38 cellular contexts compared by ENCODE assay signal in the genomic region with DNA sequence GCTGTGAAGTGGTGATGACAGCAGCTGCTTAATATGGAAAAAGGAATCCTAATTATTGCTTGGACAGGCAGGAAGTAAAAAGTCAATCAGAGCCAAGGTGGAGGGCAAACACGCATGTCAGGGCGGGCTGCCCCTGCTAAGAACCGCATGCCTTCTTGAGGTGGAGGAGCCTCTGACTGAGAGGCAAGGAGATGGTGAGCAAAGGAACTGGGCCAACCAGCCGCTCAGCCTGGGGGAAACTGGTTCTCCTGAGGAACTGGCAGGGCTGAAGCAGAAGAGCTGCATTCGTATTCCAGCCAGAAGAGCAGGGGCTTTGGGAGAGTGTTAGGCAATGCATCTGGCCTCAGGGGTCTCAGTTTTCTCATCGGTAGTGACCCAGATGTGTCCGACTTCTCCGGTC. TPM values are rescaled to one million over a fixed set of nuclear protein-coding genes. Genes with fewer than 3 reads are reported as not detected.
"Had no signal": no experiment of that assay in that cellular context is flagged by ENCODE, and none has a peak within 500 bp of the region (broad histone marks: within the 10 kb centered on the region; RNA-seq: fewer than 3 reads in every experiment).

No MANE protein-coding gene starts in this region.

- H3K9ac ChIP-seq: KMS-11 had no signal

- H3K4me3 Mint-ChIP-seq: activated CD4-positive, alpha-beta memory T cell treated with anti-CD3 and anti-CD28 coated beads for 36 hours; activated CD4-positive, alpha-beta T cell treated with anti-CD3 and anti-CD28 coated beads for 36 hours; activated naive CD4-positive, alpha-beta T cell treated with anti-CD3 and anti-CD28 coated beads, Interleukin-2, amount 10 ng/mL, durations not matched to agents 7 days and 5 days; activated naive CD8-positive, alpha-beta T cell; activated naive CD8-positive, alpha-beta T cell treated with anti-CD3 and anti-CD28 coated beads, Interleukin-2, amount 50 U/mL, for 24 hours; activated T-cell treated with anti-CD3 and anti-CD28 coated beads, Interleukin-2, amount 50 U/mL, for 4 hours; activated T-helper 1 cell treated with anti-CD3 and anti-CD28 coated beads, Interleukin-12 subunit alpha, Interleukin-12 subunit beta, Interleukin-2, Interleukin-4 antibody, amounts not matched to agents 30 ng/mL and 10 ng/mL and 1 ng/mL, durations not matched to agents 14 hours and 24 hours and 36 hours; brain; WTC11 had no signal

- H3K27ac Mint-ChIP-seq: activated CD4-positive, alpha-beta memory T cell treated with anti-CD3 and anti-CD28 coated beads for 36 hours; activated CD4-positive, alpha-beta T cell treated with anti-CD3 and anti-CD28 coated beads for 36 hours; activated naive CD4-positive, alpha-beta T cell treated with anti-CD3 and anti-CD28 coated beads, Interleukin-2, amount 10 ng/mL, durations not matched to agents 7 days and 5 days; activated naive CD8-positive, alpha-beta T cell; activated naive CD8-positive, alpha-beta T cell treated with anti-CD3 and anti-CD28 coated beads, Interleukin-2, amount 50 U/mL, for 24 hours; activated T-helper 1 cell treated with anti-CD3 and anti-CD28 coated beads, Interleukin-12 subunit alpha, Interleukin-12 subunit beta, Interleukin-2, Interleukin-4 antibody, amounts not matched to agents 30 ng/mL and 10 ng/mL and 1 ng/mL, durations not matched to agents 14 hours and 24 hours and 36 hours; WTC11 had no signal

- ATAC-seq: activated CD4-positive, alpha-beta T cell treated with anti-CD3 and anti-CD28 coated beads for 36 hours; activated CD4-positive, CD25-positive, alpha-beta regulatory T cell treated with anti-CD3 and anti-CD28 coated beads, Interleukin-2, amount 50 U/mL, for 24 hours; activated naive CD8-positive, alpha-beta T cell treated with anti-CD3 and anti-CD28 coated beads, Interleukin-2, amount 50 U/mL, for 24 hours; activated T-cell treated with anti-CD3 and anti-CD28 coated beads, Interleukin-2, amount 50 U/mL, for 4 hours; Right ventricle myocardium inferior; WTC11 had no signal

- H3K36me3 Mint-ChIP-seq: activated CD4-positive, alpha-beta memory T cell treated with anti-CD3 and anti-CD28 coated beads for 36 hours; activated naive CD4-positive, alpha-beta T cell treated with anti-CD3 and anti-CD28 coated beads, Interleukin-2, amount 10 ng/mL, durations not matched to agents 7 days and 5 days; activated naive CD8-positive, alpha-beta T cell; brain; WTC11 had no signal

- FAIRE-seq: RCC 7860, TTC549 had no signal

- H3K27ac ChIP-seq: KMS-11, PC-9, RWPE1 had no signal

- H3K9me3 Mint-ChIP-seq: activated CD4-positive, alpha-beta memory T cell treated with anti-CD3 and anti-CD28 coated beads for 36 hours; activated naive CD4-positive, alpha-beta T cell treated with anti-CD3 and anti-CD28 coated beads, Interleukin-2, amount 10 ng/mL, durations not matched to agents 7 days and 5 days; activated naive CD8-positive, alpha-beta T cell treated with anti-CD3 and anti-CD28 coated beads, Interleukin-2, amount 50 U/mL, for 24 hours; activated T-cell treated with anti-CD3 and anti-CD28 coated beads, Interleukin-2, amount 50 U/mL, for 4 hours; activated T-helper 1 cell treated with anti-CD3 and anti-CD28 coated beads, Interleukin-12 subunit alpha, Interleukin-12 subunit beta, Interleukin-2, Interleukin-4 antibody, amounts not matched to agents 30 ng/mL and 10 ng/mL and 1 ng/mL, durations not matched to agents 14 hours and 24 hours and 36 hours; WTC11 had no signal

- DNase-seq: activated CD4-positive, alpha-beta memory T cell treated with anti-CD3 and anti-CD28 coated beads for 36 hours; activated CD4-positive, alpha-beta T cell treated with anti-CD3 and anti-CD28 coated beads for 36 hours; activated CD4-positive, alpha-beta T cell treated with anti-CD3 and anti-CD28 coated beads, Interleukin-2, amount 50 U/mL, for 1 hour; activated CD8-positive, alpha-beta memory T cell treated with anti-CD3 and anti-CD28 coated beads, Interleukin-2, amount 50 U/mL, for 4 hours; activated gamma-delta T cell treated with Interleukin-2 at 50 U/mL for 16 hours; activated naive CD4-positive, alpha-beta T cell treated with anti-CD3 and anti-CD28 coated beads, Interleukin-2, amount 10 ng/mL, durations not matched to agents 7 days and 5 days; activated naive CD8-positive, alpha-beta T cell treated with anti-CD3 and anti-CD28 coated beads, Interleukin-2, amount 50 U/mL, for 24 hours; activated T-cell treated with anti-CD3 and anti-CD28 coated beads for 4 hours; activated T-cell treated with anti-CD3 and anti-CD28 coated beads, Interleukin-2, amount 50 U/mL, for 4 hours; anterior cingulate cortex; central memory CD4-positive, alpha-beta T cell; MM.1S; MV-4-11; NCI-H1436 treated with DMSO at 0.1 percent for 48 hours; NCI-H1694 treated with DMSO at 0.1 percent for 48 hours; NCI-H2171 treated with DMSO at 0.1 percent for 48 hours; NCI-H2227 treated with DMSO at 0.1 percent for 48 hours; NCI-H446; NCI-H510A treated with DMSO at 0.1 percent for 48 hours; NCI-H69; PC-9; SW 1271; T-helper 1 cell; T-helper 2 cell; T1000 had no signal

- H3K4me1 Mint-ChIP-seq: activated CD4-positive, alpha-beta T cell treated with anti-CD3 and anti-CD28 coated beads for 36 hours; activated naive CD8-positive, alpha-beta T cell treated with anti-CD3 and anti-CD28 coated beads, Interleukin-2, amount 50 U/mL, for 24 hours had no signal

- H3K4me3 ChIP-seq: PC-9 had no signal

RNA-seq across cellular contexts. Expression of a gene that starts 13.1 kb away (rescaled TPM):
- total RNA-seq: activated CD4-positive, alpha-beta memory T cell treated with anti-CD3 and anti-CD28 coated beads for 36 hours; activated CD4-positive, alpha-beta T cell treated with anti-CD3 and anti-CD28 coated beads for 36 hours; activated T-cell treated with anti-CD3 and anti-CD28 coated beads, Interleukin-2, amount 50 U/mL, for 4 hours; activated T-helper 1 cell treated with anti-CD3 and anti-CD28 coated beads, Interleukin-12 subunit alpha, Interleukin-12 subunit beta, Interleukin-2, Interleukin-4 antibody, amounts not matched to agents 30 ng/mL and 10 ng/mL and 1 ng/mL, durations not matched to agents 14 hours and 24 hours and 36 hours; cerebellum; LHCN-M2; OCI-LY7; PC-9; Right ventricle myocardium inferior; WTC11 had no signal
